ENCODE assay signal across 8 cellular contexts in genomic region chr17:30236807-30237206, GRCh38. TPM values are rescaled to one million over a fixed set of nuclear protein-coding genes. Genes with fewer than 3 reads are reported as not detected.
DNase-seq lines count a peak whose midpoint lies in the region; FAIRE-seq and TF ChIP-seq lines count a peak whose summit lies in the region.

No MANE protein-coding gene starts in this region.

- H3K4me3 ChIP-seq in AG04449 (ENCODE audit: low read depth, low read length) (no peak overlapping the region), fibroblast of villous mesenchyme (ENCODE audit: low read depth, low read length) (no peak overlapping the region)

- peak; percentile 40 for TF ChIP-seq CTCF in AG04449 (IDR thresholded peaks at IDR 0.05; ENCODE audit: insufficient read depth, low read length, missing control alignments)
- TF ChIP-seq CTCF in fibroblast of villous mesenchyme (IDR thresholded peaks at IDR 0.05; ENCODE audit: insufficient read depth, low read depth, low read length), result peak; percentile 33

- DNase-seq in AG04449 (ENCODE audit: low read depth, low spot score) (no peak), GM12892 (ENCODE audit: insufficient read length) (peak; percentile 46), UCSD-AML1 (lab: John Stamatoyannopoulos, UW; ENCODE audit: unreplicated experiment) (peak; percentile 61), fibroblast of villous mesenchyme (ENCODE audit: low read depth) (peak; percentile 30), posterior cingulate gyrus (peak in 6 of 10 donors; percentile 31 to 91 (median 43)), NCI-H2029 (lab: John Stamatoyannopoulos, UW) (no peak), GDM1 (lab: John Stamatoyannopoulos, UW) (no peak), putamen (ENCODE audit: low spot score) (no peak)

- no peak for TF ChIP-seq POLR2A in GM12892 (IDR thresholded peaks at IDR 0.05; ENCODE audit: low read depth, low read length)

- intact Hi-C loops in posterior cingulate gyrus (cut with DNase I), result loop anchor here (10.0 kb wide), 1 partner anchor 112 kb away; no protein-coding TSS in a partner anchor

- POLR2A ChIA-PET in AG04449 (lab: Yijun Ruan, JAX), result interaction anchor here (1.3 kb wide), 1 partner anchor 8 kb away, joined by 3 read pairs; no protein-coding TSS in a partner anchor

- peak; percentile 54 for FAIRE-seq in GM12892 (lab: Jason Lieb, UNC)

- CTCF ChIA-PET in AG04449 (lab: Yijun Ruan, JAX), result interaction anchor here (0.7 to 2.1 kb wide), 5 partner anchors 8 to 135 kb away, joined by 3 to 11 read pairs (median 5); no protein-coding TSS in a partner anchor

RNA-seq across cellular contexts. Expression of gene SLC6A4, which starts 1.3 kb away (rescaled TPM):
- 3.8 TPM for polyA plus RNA-seq in GM12892 (2012; ENCODE audit: missing spikeins)
- total RNA-seq in fibroblast of villous mesenchyme, result not detected in 2 replicates

RNA-seq across cellular contexts. Expression of gene BLMH, which starts 54.9 kb away (rescaled TPM):
- polyA plus RNA-seq in GM12892 (2012; ENCODE audit: missing spikeins), result 35.6 TPM
- total RNA-seq in fibroblast of villous mesenchyme, result 31.1 and 31.9 TPM in 2 replicates

Comparison
In these comparisons a context has a peak if more than half of its experiments do, and no peak if none do; other contexts are left out.
1. DNase-seq: peak in GM12892 (single experiment), UCSD-AML1 (single experiment), fibroblast of villous mesenchyme (single experiment) and posterior cingulate gyrus (6 of 10); none in AG04449 (single experiment), NCI-H2029 (single experiment), GDM1 (single experiment) and putamen (single experiment).